ENCODE assay signal across 9 cellular contexts in genomic region chr2:98822301-98823164, GRCh38.
A peak's percentile ranks its signal among the peaks of the same experiment; 100 is the strongest.
DNase-seq lines count a peak whose midpoint lies in the region; ATAC-seq, FAIRE-seq and TF ChIP-seq lines count a peak whose summit lies in the region.
"Had no signal": no experiment of that assay in that cellular context is flagged by ENCODE, and none has a peak within 500 bp of the region (broad histone marks: within the 10 kb centered on the region; RNA-seq: fewer than 3 reads in every experiment).

No MANE protein-coding gene starts in this region.

- H3K27ac ChIP-seq in pancreas: peak overlapping the region in 3 of 4 donors; percentile 28 to 41 (median 36)
- peak overlapping the region; percentile 24 to 70 (median 69) for H3K27ac ChIP-seq in thyroid gland

- no peak overlapping the region for H3K4me3 Mint-ChIP-seq in activated T-helper 17 cell treated with anti-CD3 and anti-CD28 coated beads, Interleukin-2, amount 50 U/mL, for 72 hours

- H3K4me3 ChIP-seq in pancreas: peak overlapping the region; percentile 15 to 40 (median 23)
- peak overlapping the region in 1 of 3 donors; percentile 40 for H3K4me3 ChIP-seq in thyroid gland (replicated peaks in 1 of 3)

- no peaks in the 10 kb centered on the region for H3K9me3 Mint-ChIP-seq in activated T-helper 17 cell treated with anti-CD3 and anti-CD28 coated beads, Interleukin-2, amount 50 U/mL, for 72 hours

- H3K27me3 ChIP-seq in pancreas: no peaks in the 10 kb centered on the region
- H3K27me3 ChIP-seq in thyroid gland: no peaks in the 10 kb centered on the region

- intact Hi-C loops in pancreas (cut with DNase I) (no loop called here), thyroid gland (cut with DNase I) (no loop called here)

- peak; percentile 91 for ATAC-seq in activated T-helper 17 cell treated with anti-CD3 and anti-CD28 coated beads, Interleukin-2, amount 50 U/mL, for 72 hours (replicated peaks)
- ATAC-seq in pancreas (peak in 3 of 4 donors; percentile 77 to 80 (median 78)), GM19463 (IDR thresholded peaks at IDR 0.05; ENCODE audit: unreplicated experiment) (no peak)

- H3K4me1 Mint-ChIP-seq in activated T-helper 17 cell treated with anti-CD3 and anti-CD28 coated beads, Interleukin-2, amount 50 U/mL, for 72 hours: peaks cover 12% of the 10 kb centered on the region

- H3K27me3 Mint-ChIP-seq in activated T-helper 17 cell treated with anti-CD3 and anti-CD28 coated beads, Interleukin-2, amount 50 U/mL, for 72 hours: no peaks in the 10 kb centered on the region

- 41 to 52% methylated on average over 51 to 117 of the region's 117 CpGs for WGBS in pancreas, 2 donors
- 80% methylated on average over 1 of the region's 117 CpGs; no CpG with 5 or more reads in 1 of the 2 donors for WGBS in thyroid gland, 2 donors

- H3K36me3 Mint-ChIP-seq in activated T-helper 17 cell treated with anti-CD3 and anti-CD28 coated beads, Interleukin-2, amount 50 U/mL, for 72 hours (ENCODE audit: low read depth): no peaks in the 10 kb centered on the region

- peak; percentile 47 for DNase-seq in GM13976 (ENCODE audit: low spot score)
- DNase-seq in germinal center (ENCODE audit: low spot score): peak; percentile 66
- DNase-seq in pancreas: peak in 4 of 6 donors; percentile 37 to 84 (median 65)
- DNase-seq in thyroid gland: peak; percentile 67 to 68
- DNase-seq in kidney glomerular epithelial cell (lab: John Stamatoyannopoulos, UW): no peak
- no peak for DNase-seq in mucosa of gallbladder (ENCODE audit: low spot score)

- H3K36me3 ChIP-seq in pancreas (no peaks in the 10 kb centered on the region), thyroid gland (no peaks in the 10 kb centered on the region)

- TF ChIP-seq CTCF in GM13976 (IDR thresholded peaks at IDR 0.05; ENCODE audit: borderline replicate concordance, control extremely low read depth, extremely low read depth, insufficient read depth, missing control alignments) (peak; percentile 1), pancreas (IDR thresholded peaks at IDR 0.05) (no peak), thyroid gland (IDR thresholded peaks at IDR 0.05) (peak in 5 of 6 experiments; percentile 16 to 46 (median 36))

- H3K9me3 ChIP-seq in pancreas (no peaks in the 10 kb centered on the region), thyroid gland (no peaks in the 10 kb centered on the region)

- H3K4me1 ChIP-seq in pancreas (no peaks in the 10 kb centered on the region), thyroid gland (peaks cover 0 to 11% of the 10 kb centered on the region in 2 donors)

- no peak for FAIRE-seq in pancreas (lab: Jason Lieb, UNC)
- FAIRE-seq: GM18507 had no signal

- TF ChIP-seq POLR2A in thyroid gland (IDR thresholded peaks at IDR 0.05): no peak

- H3K27ac Mint-ChIP-seq in activated T-helper 17 cell treated with anti-CD3 and anti-CD28 coated beads, Interleukin-2, amount 50 U/mL, for 72 hours: no peak overlapping the region

- in situ Hi-C loops in GM13976 (cut with MboI; ENCODE audit: low sequenced_read_pairs, unreplicated experiment): no loop called here

Comparison
In these comparisons a context has a peak if more than half of its experiments do, and no peak if none do; other contexts are left out.
1. DNase-seq: peak in GM13976 (single experiment), germinal center (single experiment), pancreas (4 of 6) and thyroid gland (2 of 2); none in kidney glomerular epithelial cell (single experiment) and mucosa of gallbladder (single experiment).
2. CTCF ChIP-seq: peak in GM13976 (single experiment) and thyroid gland (5 of 6); none in pancreas (0 of 4).